Comparison of ENCODE assay signal across 18 cellular contexts in the genomic region with DNA sequence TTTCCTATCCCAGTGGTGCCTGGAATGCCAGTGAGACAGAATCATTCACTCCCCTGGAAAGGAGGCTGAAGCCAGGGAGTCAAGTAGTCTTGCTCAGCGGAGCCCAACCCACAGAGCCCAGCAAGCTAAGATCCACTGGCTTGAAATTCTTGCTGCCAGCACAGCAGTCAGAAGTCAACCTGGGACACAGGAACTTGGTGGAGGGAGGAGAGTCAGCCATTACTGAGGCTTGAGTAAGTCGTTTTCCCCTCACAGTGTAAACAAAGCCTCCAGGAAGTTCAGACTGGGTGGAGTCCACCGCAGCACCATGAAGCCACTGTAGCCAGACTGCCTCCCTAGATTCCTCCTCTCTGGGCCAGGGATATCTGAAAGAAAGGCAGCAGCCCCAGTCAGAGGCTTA.
A peak's percentile ranks its signal among the peaks of the same experiment; 100 is the strongest.
DNase-seq lines count a peak whose midpoint lies in the region; ATAC-seq and TF ChIP-seq lines count a peak whose summit lies in the region.
"Had no signal": no experiment of that assay in that cellular context is flagged by ENCODE, and none has a peak within 500 bp of the region (broad histone marks: within the 10 kb centered on the region; RNA-seq: fewer than 3 reads in every experiment).

No MANE protein-coding gene starts in this region.

- H2BK120ac ChIP-seq in neuronal stem cell (ENCODE audit: low read depth, low read length): no peak overlapping the region

- POLR2A ChIA-PET in PC-9 (lab: Charles Lee; ENCODE audit: unreplicated experiment): interaction anchor here (0.6 kb wide), 1 partner anchor 1187 kb away, joined by 3 read pairs; no protein-coding TSS in a partner anchor

- no peaks in the 10 kb centered on the region for H3K9me2 ChIP-seq in PC-9 (ENCODE audit: insufficient read depth)

- ATAC-seq in HG03175 (IDR thresholded peaks at IDR 0.05; ENCODE audit: unreplicated experiment) (no peak), GM19467 (IDR thresholded peaks at IDR 0.05; ENCODE audit: unreplicated experiment) (no peak)
- ATAC-seq: activated CD8-positive, alpha-beta T cell treated with anti-CD3 and anti-CD28 coated beads, Interleukin-2, amount 10 ng/mL, durations not matched to agents 7 days and 5 days; HepG2; T-helper 17 cell had no signal

- H3K79me1 ChIP-seq in neuronal stem cell (ENCODE audit: low read depth, low read length): no peaks in the 10 kb centered on the region

- H3K9me3 Mint-ChIP-seq in nephron progenitor cell: peaks cover 34% of the 10 kb centered on the region

- H2AK5ac ChIP-seq in neuronal stem cell (ENCODE audit: low read depth, low read length): no peak overlapping the region

- CTCF ChIA-PET in PC-9 (lab: Charles Lee): no interaction called here

- H3K4me1 ChIP-seq in PC-9 (replicated peaks; ENCODE audit: insufficient read depth) (peaks cover 18% of the 10 kb centered on the region), neuronal stem cell (ENCODE audit: control insufficient read depth in 2 of 2, insufficient read depth in 1 of 2, low read depth in 1 of 2, low read length in 2 of 2) (no peaks in the 10 kb centered on the region), SJCRH30 (no peaks in the 10 kb centered on the region)

- WGBS in neuronal stem cell (ENCODE audit: extremely low coverage in 2 of 2, insufficient read length in 2 of 2, insufficient replicate concordance in 1 of 2), 2 donors: no CpG with 5 or more reads among the region's 3 CpGs

- H3K36me3 ChIP-seq in PC-9 (ENCODE audit: low read depth) (no peaks in the 10 kb centered on the region), neuronal stem cell (replicated peaks in 1 of 2; ENCODE audit: control insufficient read depth in 2 of 2, insufficient read depth in 2 of 2, low read length in 2 of 2) (no peaks in the 10 kb centered on the region), SJCRH30 (no peaks in the 10 kb centered on the region)
- H3K36me3 ChIP-seq: ovary had no signal

- no peaks in the 10 kb centered on the region for H4K20me1 ChIP-seq in PC-9 (ENCODE audit: insufficient read depth)

- H2BK15ac ChIP-seq in neuronal stem cell (ENCODE audit: low read length): peak overlapping the region; percentile 26

- no peak overlapping the region for H3K23ac ChIP-seq in neuronal stem cell (ENCODE audit: low read depth, low read length, poor library complexity)

- peaks cover 4% of the 10 kb centered on the region for H3K27me3 Mint-ChIP-seq in nephron progenitor cell (ENCODE audit: low read depth, poor library complexity)
- H3K27me3 Mint-ChIP-seq: dendritic cell treated with granulocyte-macrophage colony-stimulating factor and Interleukin-4, amounts not matched to agents 40 ng/mL and 50 ng/mL, for 4 days; T-helper 17 cell had no signal

- H3K27ac ChIP-seq in PC-9 (no peak overlapping the region), neuronal stem cell (replicated peaks; ENCODE audit: low read length) (no peak overlapping the region), SJCRH30 (no peak overlapping the region)
- H3K27ac ChIP-seq: ovary had no signal

- H3K27me3 ChIP-seq in PC-9 (ENCODE audit: insufficient read depth, low read depth): no peaks in the 10 kb centered on the region
- no peaks in the 10 kb centered on the region for H3K27me3 ChIP-seq in neuronal stem cell (ENCODE audit: control insufficient read depth in 3 of 3, insufficient read depth in 3 of 3, low read depth in 1 of 3, low read length in 3 of 3)
- H3K27me3 ChIP-seq in SJCRH30: no peaks in the 10 kb centered on the region
- H3K27me3 ChIP-seq: ovary had no signal

- H3K79me2 ChIP-seq in PC-9 (ENCODE audit: low read depth): no peaks in the 10 kb centered on the region

- H3K4me1 Mint-ChIP-seq in nephron progenitor cell: no peaks in the 10 kb centered on the region
- H3K4me1 Mint-ChIP-seq: CD4-positive, CD25-positive, alpha-beta regulatory T cell; T-helper 17 cell had no signal

- no peak overlapping the region for H3K18ac ChIP-seq in neuronal stem cell (ENCODE audit: low read length)

- H3K9me3 ChIP-seq in PC-9 (ENCODE audit: insufficient read depth, low read depth): peaks cover 3% of the 10 kb centered on the region
- H3K9me3 ChIP-seq in neuronal stem cell (replicated peaks in 1 of 2; ENCODE audit: control insufficient read depth in 2 of 2, insufficient read depth in 1 of 2, low read depth in 1 of 2, low read length in 2 of 2): no peaks in the 10 kb centered on the region
- H3K9me3 ChIP-seq in SJCRH30 (replicated peaks): no peaks in the 10 kb centered on the region
- H3K9me3 ChIP-seq: ovary had no signal

- intact Hi-C loops in PC-9 (cut with micrococcal nuclease; ENCODE audit: unreplicated experiment): loop anchor here (10.0 kb wide), 1 partner anchor 134 kb away; no protein-coding TSS in a partner anchor

- no peak overlapping the region for H3K14ac ChIP-seq in neuronal stem cell (ENCODE audit: low read length)

- no peak overlapping the region for H3K4me3 ChIP-seq in PC-9
- no peak overlapping the region for H3K4me3 ChIP-seq in epithelial cell of esophagus (ENCODE audit: low read length)
- H3K4me3 ChIP-seq in neuronal stem cell (ENCODE audit: low read length in 2 of 2): no peak overlapping the region
- no peak overlapping the region for H3K4me3 ChIP-seq in SJCRH30
- H3K4me3 ChIP-seq: ovary had no signal

- H2AFZ ChIP-seq in PC-9: peak overlapping the region; percentile 52; the same call in 1 of the 2 replicates
- H2AFZ ChIP-seq in neuronal stem cell (ENCODE audit: low read length): no peak overlapping the region

- H3F3A ChIP-seq in PC-9 (ENCODE audit: insufficient read depth, low read depth): no peaks in the 10 kb centered on the region; the same call in 1 of the 2 replicates

- H3K9ac ChIP-seq in neuronal stem cell (ENCODE audit: low read depth, low read length, poor library complexity): no peak overlapping the region

- no peak overlapping the region for H3K27ac Mint-ChIP-seq in nephron progenitor cell
- H3K27ac Mint-ChIP-seq: activated CD8-positive, alpha-beta T cell treated with anti-CD3 and anti-CD28 coated beads, Interleukin-2, amount 10 ng/mL, durations not matched to agents 7 days and 5 days; CD4-positive, CD25-positive, alpha-beta regulatory T cell; dendritic cell treated with granulocyte-macrophage colony-stimulating factor and Interleukin-4, amounts not matched to agents 40 ng/mL and 50 ng/mL, for 4 days; stimulated activated naive CD8-positive, alpha-beta T cell treated with anti-CD3 and anti-CD28 coated beads, Interleukin-15, Interleukin-2, amounts not matched to agents 100 ng/mL and 50 ng/mL, for 24 hours; T-helper 17 cell had no signal

- no peak overlapping the region for H4K8ac ChIP-seq in neuronal stem cell (ENCODE audit: low read depth, low read length)

- H3K4ac ChIP-seq in neuronal stem cell (ENCODE audit: low read length): no peak overlapping the region

- TF ChIP-seq CTCF in PC-9 (conservative IDR thresholded peaks at IDR 0.05) (no peak), epithelial cell of esophagus (IDR thresholded peaks at IDR 0.05; ENCODE audit: insufficient read depth, low read depth, low read length, missing control alignments) (no peak), nephron progenitor cell (IDR thresholded peaks at IDR 0.05) (no peak)

- H2BK5ac ChIP-seq in neuronal stem cell (ENCODE audit: low read length): no peak overlapping the region

- no peaks in the 10 kb centered on the region for H3K36me3 Mint-ChIP-seq in nephron progenitor cell (ENCODE audit: low read depth)
- H3K36me3 Mint-ChIP-seq: CD4-positive, CD25-positive, alpha-beta regulatory T cell had no signal

- no peak overlapping the region for H3K4me3 Mint-ChIP-seq in nephron progenitor cell
- H3K4me3 Mint-ChIP-seq: activated CD8-positive, alpha-beta T cell treated with anti-CD3 and anti-CD28 coated beads, Interleukin-2, amount 10 ng/mL, durations not matched to agents 7 days and 5 days; activated naive CD4-positive, alpha-beta T cell treated with anti-CD3 and anti-CD28 coated beads for 36 hours; CD4-positive, CD25-positive, alpha-beta regulatory T cell; dendritic cell treated with granulocyte-macrophage colony-stimulating factor and Interleukin-4, amounts not matched to agents 40 ng/mL and 50 ng/mL, for 4 days; stimulated activated naive CD8-positive, alpha-beta T cell treated with anti-CD3 and anti-CD28 coated beads, Interleukin-15, Interleukin-2, amounts not matched to agents 100 ng/mL and 50 ng/mL, for 24 hours; T-helper 17 cell had no signal

- DNase-seq in EH (ENCODE audit: low read depth) (peak; percentile 59), PC-9 (peak; percentile 70 to 77), epithelial cell of esophagus (ENCODE audit: low read depth) (peak; percentile 82), neuronal stem cell (ENCODE audit: low spot score) (no peak), nephron progenitor cell (no peak), SJCRH30 (no peak)
- DNase-seq: activated CD8-positive, alpha-beta T cell treated with anti-CD3 and anti-CD28 coated beads, Interleukin-2, amount 10 ng/mL, durations not matched to agents 7 days and 5 days; activated naive CD4-positive, alpha-beta T cell treated with anti-CD3 and anti-CD28 coated beads for 36 hours; NCI-H1930; ovary; stimulated activated CD4-positive, alpha-beta T cell treated with anti-CD3 and anti-CD28 coated beads, Interleukin-1b, Interleukin-23, amount 100 ng/mL, for 48 hours; T-helper 17 cell had no signal

- BruUV-seq in PC-9 (replicated peaks; lab: Mats Ljungman, UMichigan): no TSS peak

- H3K4me2 ChIP-seq in PC-9 (peak overlapping the region; percentile 36; the same call in 1 of the 2 replicates), neuronal stem cell (ENCODE audit: insufficient read depth, low read length, poor library complexity, severe bottlenecking) (no peak overlapping the region)

- H4K91ac ChIP-seq in neuronal stem cell (ENCODE audit: low read depth, low read length, poor library complexity): no peak overlapping the region

- H2BK12ac ChIP-seq in neuronal stem cell (ENCODE audit: low read length): no peak overlapping the region

Comparison
In these comparisons a context has a peak if more than half of its experiments do, and no peak if none do; other contexts are left out.
1. DNase-seq: peak in EH (single experiment), PC-9 (2 of 2) and epithelial cell of esophagus (single experiment); none in neuronal stem cell (single experiment), nephron progenitor cell (single experiment) and SJCRH30 (0 of 2).